In the genomic region with DNA sequence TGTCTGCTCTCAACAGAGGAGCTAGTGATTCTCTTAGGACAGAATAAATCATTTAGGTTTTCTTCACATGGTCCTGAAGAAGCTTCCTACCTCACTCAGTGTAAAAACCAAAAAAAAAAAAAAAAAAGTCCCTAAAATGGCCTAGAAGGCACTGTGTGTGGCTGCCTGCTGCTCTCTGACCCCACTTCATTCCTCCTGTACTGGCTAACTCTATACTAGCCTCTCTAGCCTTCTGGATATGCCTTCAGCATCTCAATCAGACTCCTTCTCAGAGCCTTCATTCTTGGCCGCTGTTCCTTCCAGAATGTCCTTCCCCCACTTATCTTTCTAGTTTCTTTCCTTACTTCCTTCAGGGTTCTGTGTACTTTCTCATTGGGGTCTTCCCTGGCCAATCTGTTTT, we compare ENCODE assay signal across 1 cellular context.
TF ChIP-seq lines count a peak whose summit lies in the region.

No MANE protein-coding gene starts in this region.

TF ChIP-seq in K562, 482 proteins besides CTCF, POLR2A, EP300 and RAD21:
- TF ChIP-seq ZZZ3 (IDR thresholded peaks at IDR 0.05) (no peak), RAD51 (IDR thresholded peaks at IDR 0.05; ENCODE audit: borderline replicate concordance, low read depth) (no peak), BDP1 (IDR thresholded peaks at IDR 0.05; ENCODE audit: insufficient read depth, insufficient read length) (no peak), MEF2D (tag; conservative IDR thresholded peaks at IDR 0.05; ENCODE audit: low read depth) (no peak), PYGO2 (tag; IDR thresholded peaks at IDR 0.05) (no peak), GTF2A2 (tag; IDR thresholded peaks at IDR 0.05) (no peak), SNRNP70 (optimal IDR thresholded peaks at IDR 0.05; ENCODE audit: low read depth, low read length) (no peak)
TF ChIP-seq in K562: peak in this region for 0.
